ENCODE assay signal across 8 cellular contexts in genomic region chr9:4741365-4742031, GRCh38. TPM values are rescaled to one million over a fixed set of nuclear protein-coding genes. Genes with fewer than 3 reads are reported as not detected.
A peak's percentile ranks its signal among the peaks of the same experiment; 100 is the strongest.
DNase-seq lines count a peak whose midpoint lies in the region; ATAC-seq and TF ChIP-seq lines count a peak whose summit lies in the region.

No MANE protein-coding gene starts in this region.

- H3K79me2 ChIP-seq in OCI-LY1 (ENCODE audit: insufficient read depth, low read length): peaks cover 39% of the 10 kb centered on the region

- no peak for TF ChIP-seq EP300 in sigmoid colon (IDR thresholded peaks at IDR 0.05)

- H3F3A ChIP-seq in OCI-LY1 (ENCODE audit: insufficient read depth, low read length): no peaks in the 10 kb centered on the region

- H2AFZ ChIP-seq in OCI-LY1 (ENCODE audit: low read length): 0 out of 2 replicates have a peak overlapping the region, but pooled peaks have one; percentile 7

- intact Hi-C loops in body of pancreas (cut with DNase I): no loop called here
- intact Hi-C loops in sigmoid colon (cut with DNase I): loop anchor here (1.0 to 10.0 kb wide), 7 partner anchors 51 to 1943 kb away; partner anchors contain the start of genes JAK2, PLGRKT, PLPP6 and RCL1

- H3K9ac ChIP-seq in BLaER1 treated with 17β-estradiol and CSF1 and Interleukin-3, amounts not matched to agents 10 nM and 100 nM: peak overlapping the region; percentile 88 to 97 (median 92)
- H3K9ac ChIP-seq in OCI-LY1 (ENCODE audit: low read length): peak overlapping the region; percentile 79

- peaks cover 0 to 19% (median 3%) of the 10 kb centered on the region in 11 experiments; a peak in 9 of 22 replicates for H4K20me1 ChIP-seq in BLaER1 treated with 17β-estradiol and CSF1 and Interleukin-3, amounts not matched to agents 10 nM and 100 nM
- H4K20me1 ChIP-seq in OCI-LY1 (ENCODE audit: insufficient read depth, low read length): no peaks in the 10 kb centered on the region

- peak overlapping the region; percentile 79 to 95 (median 90) for H3K4me3 ChIP-seq in BLaER1 treated with 17β-estradiol and CSF1 and Interleukin-3, amounts not matched to agents 10 nM and 100 nM
- H3K4me3 ChIP-seq in OCI-LY1 (ENCODE audit: low read depth, low read length, poor library complexity, severe bottlenecking): peak overlapping the region; percentile 80
- H3K4me3 ChIP-seq in body of pancreas: peak overlapping the region; percentile 60 to 61
- H3K4me3 ChIP-seq in iPS-18c (ENCODE audit: insufficient read depth, low read depth, low read length): peak overlapping the region; percentile 89
- peak overlapping the region; percentile 61 to 98 (median 79) for H3K4me3 ChIP-seq in sigmoid colon

- H3K9me2 ChIP-seq in OCI-LY1 (ENCODE audit: low read depth, low read length): no peaks in the 10 kb centered on the region

- WGBS in body of pancreas, 2 donors: 0 to 2% methylated on average over 34 to 52 of the region's 52 CpGs
- WGBS in sigmoid colon, 2 donors: 1 to 2% methylated on average over 52 of the region's 52 CpGs

- H3K9me3 ChIP-seq in BLaER1 treated with 17β-estradiol and CSF1 and Interleukin-3, amounts not matched to agents 10 nM and 100 nM (replicated peaks in 1 of 11): no peaks in the 10 kb centered on the region
- H3K9me3 ChIP-seq in OCI-LY1 (ENCODE audit: low read length) (no peaks in the 10 kb centered on the region), body of pancreas (no peaks in the 10 kb centered on the region), iPS-18c (ENCODE audit: control insufficient read depth, insufficient read depth, low read length) (peaks cover 2% of the 10 kb centered on the region), sigmoid colon (no peaks in the 10 kb centered on the region)

- no peaks in the 10 kb centered on the region for H3K27me3 ChIP-seq in BLaER1 treated with 17β-estradiol and CSF1 and Interleukin-3, amounts not matched to agents 10 nM and 100 nM
- no peaks in the 10 kb centered on the region for H3K27me3 ChIP-seq in OCI-LY1 (ENCODE audit: insufficient read depth, low read length)
- no peaks in the 10 kb centered on the region for H3K27me3 ChIP-seq in body of pancreas
- H3K27me3 ChIP-seq in sigmoid colon: no peaks in the 10 kb centered on the region

- H3K4me1 ChIP-seq in BLaER1 treated with 17β-estradiol and CSF1 and Interleukin-3, amounts not matched to agents 10 nM and 100 nM: peaks cover 15 to 29% (median 23%) of the 10 kb centered on the region in 10 experiments
- H3K4me1 ChIP-seq in OCI-LY1 (ENCODE audit: insufficient read depth, low read length, severe bottlenecking) (peaks cover 35% of the 10 kb centered on the region), body of pancreas (peaks cover 30% of the 10 kb centered on the region), sigmoid colon (peaks cover 0 to 37% (median 26%) of the 10 kb centered on the region in 4 donors)

- peaks cover 0 to 8% (median 0%) of the 10 kb centered on the region in 11 experiments; a peak in 2 of 22 replicates for H3K36me3 ChIP-seq in BLaER1 treated with 17β-estradiol and CSF1 and Interleukin-3, amounts not matched to agents 10 nM and 100 nM
- peaks cover 15% of the 10 kb centered on the region; the same call in 1 of the 2 replicates for H3K36me3 ChIP-seq in OCI-LY1 (ENCODE audit: insufficient read depth, low read length)
- no peaks in the 10 kb centered on the region for H3K36me3 ChIP-seq in body of pancreas (replicated peaks in 1 of 2; ENCODE audit: insufficient read depth in 1 of 2, low read depth in 2 of 2)
- H3K36me3 ChIP-seq in sigmoid colon: no peaks in the 10 kb centered on the region

- peak in 2 of 3 donors; percentile 67 to 69 for TF ChIP-seq POLR2A in body of pancreas (IDR thresholded peaks at IDR 0.05)
- no peak for TF ChIP-seq POLR2A in sigmoid colon (IDR thresholded peaks at IDR 0.05)

- H3K4me2 ChIP-seq in BLaER1 treated with 17β-estradiol and CSF1 and Interleukin-3, amounts not matched to agents 10 nM and 100 nM: peak overlapping the region; percentile 79 to 94 (median 90)
- peak overlapping the region; percentile 79 for H3K4me2 ChIP-seq in OCI-LY1 (ENCODE audit: low read length)

- H3K27ac ChIP-seq in BLaER1 treated with 17β-estradiol and CSF1 and Interleukin-3, amounts not matched to agents 10 nM and 100 nM: peak overlapping the region; percentile 75 to 94 (median 87)
- peak overlapping the region; percentile 39 for H3K27ac ChIP-seq in OCI-LY1 (ENCODE audit: low read depth, low read length, poor library complexity, severe bottlenecking)
- peak overlapping the region; percentile 86 to 97 (median 92) for H3K27ac ChIP-seq in body of pancreas
- peak overlapping the region; percentile 88 to 97 (median 95) for H3K27ac ChIP-seq in sigmoid colon

- peak; percentile 10 for ATAC-seq in GM19438 (IDR thresholded peaks at IDR 0.05; ENCODE audit: low read depth, unreplicated experiment)
- ATAC-seq in body of pancreas: peak; percentile 45
- ATAC-seq in HG03442 (IDR thresholded peaks at IDR 0.05; ENCODE audit: unreplicated experiment): no peak
- ATAC-seq in GM19455 (IDR thresholded peaks at IDR 0.05; ENCODE audit: unreplicated experiment): no peak

- DNase-seq in body of pancreas (peak; percentile 56 to 67 (median 62)), sigmoid colon (peak; percentile 74)

- TF ChIP-seq CTCF in OCI-LY1 (IDR thresholded peaks at IDR 0.05; ENCODE audit: low read length) (no peak; the same call in 1 of the 2 replicates), body of pancreas (IDR thresholded peaks at IDR 0.05) (peak in 1 of 7 experiments; percentile 6), sigmoid colon (IDR thresholded peaks at IDR 0.05) (no peak)

RNA-seq across cellular contexts. Expression of gene AK3, which starts 0.5 kb away (rescaled TPM):
- total RNA-seq in body of pancreas (10 to 100 TPM; 46.4 to 47.5 TPM), sigmoid colon (100 to 1,000 TPM in 3 of 4 donors, 10 to 100 TPM in 1; 94.1 to 122 (median 105) TPM)
- 100 to 1,000 TPM in 1 of 3 donors, 10 to 100 TPM in 2; 36.8 to 116 (median 65.5) TPM for polyA plus RNA-seq in sigmoid colon

RNA-seq across cellular contexts. Expression of gene RCL1, which starts 51.2 kb away (rescaled TPM):
- 10 to 100 TPM; 27.0 to 49.4 TPM for total RNA-seq in body of pancreas
- 10 to 100 TPM; 19.7 to 24.1 (median 21.9) TPM for total RNA-seq in sigmoid colon
- 10 to 100 TPM in 1 of 3 donors, 1 to 10 TPM in 2; 5.1 to 14.5 (median 8.4) TPM for polyA plus RNA-seq in sigmoid colon

Comparison
In these comparisons a context has a peak if more than half of its experiments do, and no peak if none do; other contexts are left out.
1. H3K27ac ChIP-seq: peak in every context shown above with its lines; median percentile 95 in sigmoid colon; 92 in body of pancreas; 87 in BLaER1 treated with 17β-estradiol and CSF1 and Interleukin-3, amounts not matched to agents 10 nM and 100 nM; 39 in OCI-LY1.
2. ATAC-seq: peak in GM19438 (single experiment) and body of pancreas (single experiment); none in HG03442 (single experiment) and GM19455 (single experiment).
3. POLR2A ChIP-seq: peak in body of pancreas (2 of 3); none in sigmoid colon (0 of 2).
4. Peak in every context shown above with its lines, with median percentiles within 50 percentile points of each other: H3K4me3 ChIP-seq.